ENCODE assay signal across 20 cellular contexts in genomic region chr6:105851586-105851985, GRCh38.
"Had no signal": no experiment of that assay in that cellular context is flagged by ENCODE, and none has a peak within 500 bp of the region (broad histone marks: within the 10 kb centered on the region; RNA-seq: fewer than 3 reads in every experiment).

No MANE protein-coding gene starts in this region.

- DNase-seq: central memory CD4-positive, alpha-beta T cell; effector CD4-positive, alpha-beta T cell; head of caudate nucleus; kidney; left colon; naive thymus-derived CD4-positive, alpha-beta T cell; nephron progenitor cell; posterior cingulate gyrus; right cardiac atrium; stimulated activated CD4-positive, alpha-beta T cell treated with anti-CD3 and anti-CD28 coated beads, Interleukin-4, amount 100 ng/mL, for 1 hour; stimulated activated CD8-positive, alpha-beta memory T cell treated with anti-CD3 and anti-CD28 coated beads, Interleukin-4, amount 100 ng/mL, for 48 hours; testis; upper lobe of right lung had no signal

- H3K27me3 ChIP-seq: hepatocyte, neutrophil, testis, tibial nerve, upper lobe of right lung had no signal

- H3K4me3 Mint-ChIP-seq: naive thymus-derived CD4-positive, alpha-beta T cell; stimulated activated effector memory CD8-positive, alpha-beta T cell treated with anti-CD3 and anti-CD28 coated beads, Interleukin-12 subunit alpha, Interleukin-12 subunit beta, amount 100 ng/mL, for 72 hours; stimulated activated naive CD8-positive, alpha-beta T cell treated with anti-CD3 and anti-CD28 coated beads, Interleukin-15, Interleukin-2, amounts not matched to agents 100 ng/mL and 50 ng/mL, for 24 hours had no signal

- H3K27ac ChIP-seq: coronary artery, neutrophil, testis, tibial nerve, upper lobe of right lung had no signal

- ATAC-seq: esophagus mucosa; left colon; naive thymus-derived CD4-positive, alpha-beta T cell; stimulated activated effector memory CD8-positive, alpha-beta T cell treated with anti-CD3 and anti-CD28 coated beads, Interleukin-12 subunit alpha, Interleukin-12 subunit beta, amount 100 ng/mL, for 72 hours had no signal

- H2AFZ ChIP-seq: hepatocyte had no signal

- H3K4me1 Mint-ChIP-seq: naive thymus-derived CD4-positive, alpha-beta T cell; stimulated activated effector memory CD8-positive, alpha-beta T cell treated with anti-CD3 and anti-CD28 coated beads, Interleukin-12 subunit alpha, Interleukin-12 subunit beta, amount 100 ng/mL, for 72 hours had no signal

- H3K4me2 ChIP-seq: hepatocyte had no signal

- H3K9me3 ChIP-seq: neutrophil, testis, tibial nerve, upper lobe of right lung had no signal

- H3K36me3 ChIP-seq: neutrophil, tibial nerve, upper lobe of right lung had no signal

- H3K79me2 ChIP-seq: hepatocyte had no signal

- H3K27me3 Mint-ChIP-seq: stimulated activated naive CD8-positive, alpha-beta T cell treated with anti-CD3 and anti-CD28 coated beads, Interleukin-15, Interleukin-2, amounts not matched to agents 100 ng/mL and 50 ng/mL, for 24 hours had no signal

- H3K27ac Mint-ChIP-seq: stimulated activated effector memory CD8-positive, alpha-beta T cell treated with anti-CD3 and anti-CD28 coated beads, Interleukin-12 subunit alpha, Interleukin-12 subunit beta, amount 100 ng/mL, for 72 hours; stimulated activated naive CD8-positive, alpha-beta T cell treated with anti-CD3 and anti-CD28 coated beads, Interleukin-15, Interleukin-2, amounts not matched to agents 100 ng/mL and 50 ng/mL, for 24 hours had no signal

- H3K4me3 ChIP-seq: coronary artery, hepatocyte, testis, tibial nerve, upper lobe of right lung had no signal

- H3K36me3 Mint-ChIP-seq: stimulated activated effector memory CD8-positive, alpha-beta T cell treated with anti-CD3 and anti-CD28 coated beads, Interleukin-12 subunit alpha, Interleukin-12 subunit beta, amount 100 ng/mL, for 72 hours had no signal

- H3K4me1 ChIP-seq: testis had no signal
